In the genomic region with DNA sequence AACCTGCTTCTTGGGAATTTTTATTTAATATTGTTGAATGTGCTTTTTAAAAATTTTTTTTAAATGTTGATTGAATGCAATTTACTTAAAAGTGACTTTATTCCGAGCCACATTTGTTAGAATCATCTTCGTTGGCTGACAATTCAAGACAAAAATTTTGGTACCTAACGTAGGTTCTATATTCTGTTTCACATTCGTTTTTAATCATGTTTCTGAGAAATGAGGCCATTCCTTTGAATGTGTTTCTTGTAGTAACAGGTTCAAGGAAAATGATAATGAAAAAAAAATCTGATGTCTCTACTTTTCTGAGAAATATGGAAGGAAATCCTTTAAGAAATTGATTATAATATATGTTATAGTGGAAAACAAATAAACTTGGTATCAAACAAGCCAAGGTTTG, we compare ENCODE assay signal across 19 cellular contexts.
A peak's percentile ranks its signal among the peaks of the same experiment; 100 is the strongest.
DNase-seq lines count a peak whose midpoint lies in the region; ATAC-seq and TF ChIP-seq lines count a peak whose summit lies in the region.
"Had no signal": no experiment of that assay in that cellular context is flagged by ENCODE, and none has a peak within 500 bp of the region (broad histone marks: within the 10 kb centered on the region; RNA-seq: fewer than 3 reads in every experiment).

No MANE protein-coding gene starts in this region.

- H3K79me2 ChIP-seq in OCI-LY3 (ENCODE audit: low read length), result no peaks in the 10 kb centered on the region

- H3K27me3 ChIP-seq in OCI-LY3 (ENCODE audit: low read depth, low read length), result no peaks in the 10 kb centered on the region
- no peaks in the 10 kb centered on the region for H3K27me3 ChIP-seq in thyroid gland
- H3K27me3 ChIP-seq: MG63 had no signal

- peaks cover 33% of the 10 kb centered on the region for H3K4me1 Mint-ChIP-seq in activated CD8-positive, alpha-beta memory T cell treated with anti-CD3 and anti-CD28 coated beads, Interleukin-2, amount 10 ng/mL, durations not matched to agents 7 days and 5 days
- H3K4me1 Mint-ChIP-seq in T-helper 17 cell, result peaks cover 15% of the 10 kb centered on the region

- 88 to 95% methylated on average over 4 of the region's 4 CpGs for WGBS in thyroid gland, 2 donors

- DNase-seq in activated CD8-positive, alpha-beta memory T cell treated with anti-CD3 and anti-CD28 coated beads, Interleukin-2, amount 10 ng/mL, durations not matched to agents 7 days and 5 days, result no peak
- DNase-seq in activated CD8-positive, alpha-beta memory T cell treated with anti-CD3 and anti-CD28 coated beads for 24 hours, result no peak
- DNase-seq in T-helper 17 cell (no peak), thyroid gland (no peak), HuH-7 (ENCODE audit: low spot score) (no peak)
- DNase-seq: CD4-positive, alpha-beta T cell; COR-L47; DMS79; H7; MG63; NCI-H1417; NCI-H1694 treated with DMSO at 0.1 percent for 48 hours; NCI-H2081 treated with DMSO at 0.1 percent for 48 hours; NCI-H2171 treated with DMSO at 0.1 percent for 48 hours; NCI-H524 treated with DMSO at 0.1 percent for 48 hours had no signal

- ATAC-seq in activated CD8-positive, alpha-beta memory T cell treated with anti-CD3 and anti-CD28 coated beads, Interleukin-2, amount 10 ng/mL, durations not matched to agents 7 days and 5 days, result peak; percentile 70
- ATAC-seq in T-helper 17 cell (no peak), HG03342 (IDR thresholded peaks at IDR 0.05; ENCODE audit: unreplicated experiment) (no peak)
- ATAC-seq: K562, Right ventricle myocardium inferior had no signal

- CTCF ChIA-PET in activated CD8-positive, alpha-beta memory T cell treated with anti-CD3 and anti-CD28 coated beads, Interleukin-2, amount 10 ng/mL, durations not matched to agents 7 days and 5 days (lab: Charles Lee), result no interaction called here

- H3K4me3 ChIP-seq in OCI-LY3 (ENCODE audit: low read length), result no peak overlapping the region
- no peak overlapping the region for H3K4me3 ChIP-seq in thyroid gland (replicated peaks in 1 of 3)
- H3K4me3 ChIP-seq: K562, MG63 had no signal

- H3K9ac ChIP-seq in OCI-LY3 (ENCODE audit: low read length), result no peak overlapping the region

- H3K4me2 ChIP-seq in OCI-LY3 (ENCODE audit: low read length), result peak overlapping the region; percentile 16

- H3K4me1 ChIP-seq in OCI-LY3 (ENCODE audit: low read length) (peaks cover 22% of the 10 kb centered on the region), thyroid gland (peaks cover 43 to 55% of the 10 kb centered on the region in 2 donors)

- H3K9me3 Mint-ChIP-seq in activated CD8-positive, alpha-beta memory T cell treated with anti-CD3 and anti-CD28 coated beads, Interleukin-2, amount 10 ng/mL, durations not matched to agents 7 days and 5 days (ENCODE audit: low read depth), result peaks cover 2% of the 10 kb centered on the region
- H3K9me3 Mint-ChIP-seq: CD4-positive, alpha-beta T cell had no signal

- peak overlapping the region; percentile 62 for H3K27ac Mint-ChIP-seq in activated CD8-positive, alpha-beta memory T cell treated with anti-CD3 and anti-CD28 coated beads, Interleukin-2, amount 10 ng/mL, durations not matched to agents 7 days and 5 days
- H3K27ac Mint-ChIP-seq in T-helper 17 cell, result peak overlapping the region; percentile 89
- H3K27ac Mint-ChIP-seq: CD4-positive, alpha-beta T cell had no signal

- H3K27me3 Mint-ChIP-seq in activated CD8-positive, alpha-beta memory T cell treated with anti-CD3 and anti-CD28 coated beads, Interleukin-2, amount 10 ng/mL, durations not matched to agents 7 days and 5 days, result no peaks in the 10 kb centered on the region
- H3K27me3 Mint-ChIP-seq in T-helper 17 cell, result no peaks in the 10 kb centered on the region

- H3K4me3 Mint-ChIP-seq in activated CD8-positive, alpha-beta memory T cell treated with anti-CD3 and anti-CD28 coated beads, Interleukin-2, amount 10 ng/mL, durations not matched to agents 7 days and 5 days, result no peak overlapping the region
- no peak overlapping the region for H3K4me3 Mint-ChIP-seq in T-helper 17 cell
- H3K4me3 Mint-ChIP-seq: CD4-positive, alpha-beta T cell had no signal

- TF ChIP-seq POLR2A in thyroid gland (IDR thresholded peaks at IDR 0.05), result no peak

- no peak overlapping the region for H2AFZ ChIP-seq in OCI-LY3 (ENCODE audit: low read depth, low read length)

- intact Hi-C loops in thyroid gland (cut with DNase I), result loop anchor here (10.0 kb wide), 1 partner anchor 259 kb away; no protein-coding TSS in a partner anchor

- H3K36me3 Mint-ChIP-seq in activated CD8-positive, alpha-beta memory T cell treated with anti-CD3 and anti-CD28 coated beads, Interleukin-2, amount 10 ng/mL, durations not matched to agents 7 days and 5 days, result peaks cover 3% of the 10 kb centered on the region
- peaks cover 3% of the 10 kb centered on the region for H3K36me3 Mint-ChIP-seq in T-helper 17 cell (ENCODE audit: low read depth)

- TF ChIP-seq CTCF in OCI-LY3 (IDR thresholded peaks at IDR 0.05; ENCODE audit: low read depth, low read length) (no peak), thyroid gland (IDR thresholded peaks at IDR 0.05) (no peak)

- no peaks in the 10 kb centered on the region for H4K20me1 ChIP-seq in OCI-LY3 (ENCODE audit: insufficient read depth, low read length)

- H3K36me3 ChIP-seq in OCI-LY3 (replicated peaks; ENCODE audit: low read depth, low read length) (no peaks in the 10 kb centered on the region), thyroid gland (no peaks in the 10 kb centered on the region)
- H3K36me3 ChIP-seq: MG63 had no signal

- H3K27ac ChIP-seq in OCI-LY3 (ENCODE audit: low read length), result no peak overlapping the region
- peak overlapping the region in 2 of 3 donors; percentile 67 to 85 for H3K27ac ChIP-seq in thyroid gland

- no peaks in the 10 kb centered on the region for H3K9me3 ChIP-seq in OCI-LY3 (ENCODE audit: insufficient read depth, low read length)
- no peaks in the 10 kb centered on the region for H3K9me3 ChIP-seq in T-helper 17 cell (ENCODE audit: control insufficient read depth, low read length, poor library complexity, severe bottlenecking)
- no peaks in the 10 kb centered on the region for H3K9me3 ChIP-seq in thyroid gland
- H3K9me3 ChIP-seq: MG63 had no signal
